1 cellular context compared by ENCODE assay signal in the genomic region with DNA sequence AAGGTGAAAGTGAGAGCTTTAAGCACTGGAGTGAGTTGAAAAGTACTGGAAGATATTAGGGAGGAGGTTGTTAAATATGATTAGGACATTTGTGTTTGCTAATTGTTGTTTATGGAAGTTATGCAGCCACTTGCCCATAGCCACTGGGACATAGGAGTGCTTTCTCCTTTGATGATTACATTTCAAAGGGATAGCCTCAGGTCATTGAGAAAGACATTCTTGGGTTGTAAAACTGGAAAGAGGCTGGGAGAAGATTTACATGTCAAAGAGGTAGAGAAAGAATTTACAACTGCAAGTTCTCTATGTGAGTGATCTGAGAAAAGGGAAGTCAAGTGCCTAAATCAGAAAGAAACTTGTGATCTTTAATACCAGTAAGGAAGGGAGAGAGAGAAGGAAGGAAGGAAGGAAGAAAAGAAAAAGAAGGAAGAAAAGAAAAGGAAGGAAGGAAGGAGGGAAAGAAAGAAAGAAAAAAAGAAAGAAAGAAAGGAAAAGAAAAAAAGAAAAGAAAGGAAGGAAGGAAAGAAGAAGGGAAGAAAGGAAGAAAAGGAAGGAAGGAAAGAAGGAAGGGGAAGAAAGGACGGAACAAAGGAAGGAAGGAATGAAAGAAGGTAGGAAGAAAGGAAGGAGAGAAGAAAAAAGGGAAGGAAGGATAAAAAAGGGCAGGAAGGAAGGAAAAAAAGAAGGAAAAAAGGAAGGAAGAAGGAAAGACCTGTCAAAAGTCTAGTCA.
TF ChIP-seq lines count a peak whose summit lies in the region.

No MANE protein-coding gene starts in this region.

TF ChIP-seq in GM23338, 12 proteins besides CTCF, POLR2A, EP300 and RAD21 (continued from another document):
- TF ChIP-seq, protein P1, sequence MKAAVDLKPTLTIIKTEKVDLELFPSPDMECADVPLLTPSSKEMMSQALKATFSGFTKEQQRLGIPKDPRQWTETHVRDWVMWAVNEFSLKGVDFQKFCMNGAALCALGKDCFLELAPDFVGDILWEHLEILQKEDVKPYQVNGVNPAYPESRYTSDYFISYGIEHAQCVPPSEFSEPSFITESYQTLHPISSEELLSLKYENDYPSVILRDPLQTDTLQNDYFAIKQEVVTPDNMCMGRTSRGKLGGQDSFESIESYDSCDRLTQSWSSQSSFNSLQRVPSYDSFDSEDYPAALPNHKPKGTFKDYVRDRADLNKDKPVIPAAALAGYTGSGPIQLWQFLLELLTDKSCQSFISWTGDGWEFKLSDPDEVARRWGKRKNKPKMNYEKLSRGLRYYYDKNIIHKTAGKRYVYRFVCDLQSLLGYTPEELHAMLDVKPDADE (IDR thresholded peaks at IDR 0.05): no peak
- TF ChIP-seq CREB1 (CRISPR knock-in tag; IDR thresholded peaks at IDR 0.05; ENCODE audit: low read depth): no peak
